18 cellular contexts compared by ENCODE assay signal in genomic region chr5:160029004-160029403, GRCh38. TPM values are rescaled to one million over a fixed set of nuclear protein-coding genes. Genes with fewer than 3 reads are reported as not detected.
A peak's percentile ranks its signal among the peaks of the same experiment; 100 is the strongest.
DNase-seq lines count a peak whose midpoint lies in the region; ATAC-seq and TF ChIP-seq lines count a peak whose summit lies in the region.
"Had no signal": no experiment of that assay in that cellular context is flagged by ENCODE, and none has a peak within 500 bp of the region (broad histone marks: within the 10 kb centered on the region; RNA-seq: fewer than 3 reads in every experiment).

No MANE protein-coding gene starts in this region.

- H3K27ac ChIP-seq in IMR-90 (ENCODE audit: insufficient read depth, low read length) (0 out of 2 replicates have a peak overlapping the region, but pooled peaks have one; percentile 1), mesenchymal stem cell (ENCODE audit: low read length, poor library complexity, severe bottlenecking) (no peak overlapping the region), ovary (no peak overlapping the region)
- H3K27ac ChIP-seq: C4-2B, KMS-11 had no signal

- H3K4me3 Mint-ChIP-seq in chondrocyte (ENCODE audit: unreplicated experiment), result no peak overlapping the region
- H3K4me3 Mint-ChIP-seq: CD4-positive, alpha-beta T cell had no signal

- H3K79me1 ChIP-seq in IMR-90 (ENCODE audit: low read depth in 1 of 2, low read length in 2 of 2) (peaks cover 19 to 41% of the 10 kb centered on the region in 2 experiments), mesenchymal stem cell (replicated peaks; ENCODE audit: low read length, poor library complexity, severe bottlenecking) (peaks cover 26% of the 10 kb centered on the region)

- TF ChIP-seq POLR2A in IMR-90 (IDR thresholded peaks at IDR 0.05; ENCODE audit: low read depth, low read length) (no peak), ovary (IDR thresholded peaks at IDR 0.05) (no peak), lower leg skin (IDR thresholded peaks at IDR 0.05) (no peak)

- H2BK120ac ChIP-seq in IMR-90 (ENCODE audit: low read depth, low read length) (no peak overlapping the region), mesenchymal stem cell (ENCODE audit: low read depth, low read length) (no peak overlapping the region)

- H2BK15ac ChIP-seq in IMR-90 (ENCODE audit: low read depth, low read length) (no peak overlapping the region; the same call in 2 of the 3 replicates), mesenchymal stem cell (ENCODE audit: low read depth, poor library complexity, severe bottlenecking) (no peak overlapping the region)

- H2AFZ ChIP-seq in IMR-90 (replicated peaks; ENCODE audit: low read length, poor library complexity) (no peak overlapping the region), mesenchymal stem cell (ENCODE audit: low read depth, low read length) (no peak overlapping the region)

- no peak overlapping the region for H3K14ac ChIP-seq in IMR-90 (replicated peaks; ENCODE audit: low read depth, low read length)
- H3K14ac ChIP-seq in mesenchymal stem cell (ENCODE audit: low read length in 2 of 2), result no peak overlapping the region

- H3K36me3 ChIP-seq in IMR-90 (ENCODE audit: control insufficient read depth, insufficient read depth, low read length) (peaks cover 11% of the 10 kb centered on the region), mesenchymal stem cell (ENCODE audit: control insufficient read depth in 1 of 2, insufficient read depth in 2 of 2, low read depth in 1 of 2, low read length in 2 of 2) (peaks cover 8 to 50% of the 10 kb centered on the region in 2 experiments), ovary (no peaks in the 10 kb centered on the region)

- H3K27ac Mint-ChIP-seq in chondrocyte (ENCODE audit: unreplicated experiment), result peak overlapping the region; percentile 63
- H3K27ac Mint-ChIP-seq: CD4-positive, alpha-beta T cell had no signal

- no CpG with 5 or more reads among the region's 1 CpG for WGBS in IMR-90 (ENCODE audit: extremely low coverage in 2 of 2, insufficient read length in 1 of 2), 2 experiments
- WGBS in mesenchymal stem cell, result no CpG with 5 or more reads among the region's 1 CpG
- WGBS in ovary, 3 donors, result 96 to 97% (median 96%) methylated on average over 1 of the region's 1 CpG
- WGBS in lower leg skin, 2 donors, result 92 to 95% methylated on average over 1 of the region's 1 CpG

- no TSS peak for BruUV-seq in IMR-90 (replicated peaks; lab: Mats Ljungman, UMichigan)

- H2BK12ac ChIP-seq in mesenchymal stem cell (ENCODE audit: low read length in 2 of 2), result no peak overlapping the region

- H4K5ac ChIP-seq in IMR-90 (ENCODE audit: low read depth, low read length), result no peak overlapping the region

- H3K9me1 ChIP-seq in IMR-90 (ENCODE audit: insufficient read depth, low read length), result no peaks in the 10 kb centered on the region; the same call in 1 of the 2 replicates

- in situ Hi-C loops in IMR-90 (cut with MboI; ENCODE audit: low sequenced_read_pairs), result no loop called here

- no peak overlapping the region for H3K56ac ChIP-seq in IMR-90 (ENCODE audit: extremely low read depth, insufficient read depth, low read length)

- dilution Hi-C loops in IMR-90 (cut with HindIII; ENCODE audit: low sequenced_read_pairs, unreplicated experiment), result no loop called here

- DNase-seq in EH (ENCODE audit: low read depth) (peak; percentile 30), IMR-90 (peak; percentile 53), chondrocyte (ENCODE audit: low spot score) (no peak), mesenchymal stem cell (peak; percentile 30), ovary (no peak), LoVo (ENCODE audit: low spot score) (no peak), lower leg skin (ENCODE audit: low spot score in 2 of 2) (no peak)
- DNase-seq: ACHN; AML-193; CD4-positive, alpha-beta T cell; DMS153; DMS79; GOT3; H7 had no signal

- H3K36me3 Mint-ChIP-seq in chondrocyte (ENCODE audit: low read depth), result peaks cover 12% of the 10 kb centered on the region

- no peak overlapping the region for H3K18ac ChIP-seq in IMR-90 (ENCODE audit: low read depth, low read length)
- H3K18ac ChIP-seq in mesenchymal stem cell (ENCODE audit: low read depth in 1 of 2, low read length in 2 of 2), result no peak overlapping the region

- H3K4me3 ChIP-seq in IMR-90 (ENCODE audit: insufficient read depth, low read depth, low read length) (no peak overlapping the region), mesenchymal stem cell (ENCODE audit: insufficient read depth in 1 of 2, low read depth in 1 of 2, low read length in 2 of 2) (no peak overlapping the region), ovary (no peak overlapping the region), lower leg skin (ENCODE audit: low read depth, poor library complexity, severe bottlenecking) (no peak overlapping the region)
- H3K4me3 ChIP-seq: GM12878 had no signal

- no peak for TF ChIP-seq CTCF in IMR-90 (conservative IDR thresholded peaks at IDR 0.05; ENCODE audit: low read depth, low read length)
- no peak for TF ChIP-seq CTCF in chondrocyte (IDR thresholded peaks at IDR 0.05)
- TF ChIP-seq CTCF in ovary (IDR thresholded peaks at IDR 0.05), result no peak
- TF ChIP-seq CTCF in lower leg skin (IDR thresholded peaks at IDR 0.05), result no peak

- H3K9me3 Mint-ChIP-seq in chondrocyte (ENCODE audit: low read depth), result no peaks in the 10 kb centered on the region
- H3K9me3 Mint-ChIP-seq: CD4-positive, alpha-beta T cell had no signal

- intact Hi-C loops in IMR-90 (cut with micrococcal nuclease) (no loop called here), ovary (cut with DNase I) (loop anchor here in 2 of 4 donors (10.0 kb wide), 2 partner anchors 166 to 176 kb away; no protein-coding TSS in a partner anchor), lower leg skin (cut with DNase I; ENCODE audit: low total_unique reads) (no loop called here)

- H4K8ac ChIP-seq in IMR-90 (ENCODE audit: low read depth in 2 of 2, low read length in 2 of 2) (peak overlapping the region in 1 of 2 experiments; percentile 0; a peak in 1 of 4 replicates), mesenchymal stem cell (ENCODE audit: low read length) (no peak overlapping the region)

- no peak overlapping the region for H3K23ac ChIP-seq in IMR-90 (ENCODE audit: low read depth, low read length)
- H3K23ac ChIP-seq in mesenchymal stem cell (ENCODE audit: low read length in 2 of 2), result no peak overlapping the region

- no peak overlapping the region for H3K4ac ChIP-seq in IMR-90 (ENCODE audit: low read depth, low read length)
- no peak overlapping the region for H3K4ac ChIP-seq in mesenchymal stem cell (ENCODE audit: low read depth in 1 of 2, low read length in 2 of 2)

- H2BK20ac ChIP-seq in IMR-90 (ENCODE audit: low read depth, low read length), result no peak overlapping the region

- H3K4me2 ChIP-seq in IMR-90 (ENCODE audit: low read depth, low read length) (peak overlapping the region; percentile 36; the same call in 1 of the 2 replicates), mesenchymal stem cell (ENCODE audit: low read length, poor library complexity, severe bottlenecking) (no peak overlapping the region)
- H3K4me2 ChIP-seq: KMS-11 had no signal

- POLR2A ChIA-PET in IMR-90 (lab: Charles Lee; ENCODE audit: unreplicated experiment), result no interaction called here

- ATAC-seq in IMR-90 (ENCODE audit: low read depth), result peak; percentile 86
- ATAC-seq: GM12878, HCT116 had no signal

- H2AK5ac ChIP-seq in IMR-90 (ENCODE audit: low read depth, low read length) (0 out of 2 replicates have a peak overlapping the region, but pooled peaks have one; percentile 45), mesenchymal stem cell (ENCODE audit: low read length, severe bottlenecking) (no peak overlapping the region)

- H3K27me3 Mint-ChIP-seq in chondrocyte (ENCODE audit: low read depth), result no peaks in the 10 kb centered on the region
- H3K27me3 Mint-ChIP-seq: CD4-positive, alpha-beta T cell had no signal

- H3K4me1 ChIP-seq in IMR-90 (ENCODE audit: control insufficient read depth, insufficient read depth, low read length), result peaks cover 12% of the 10 kb centered on the region
- H3K4me1 ChIP-seq in mesenchymal stem cell (ENCODE audit: control insufficient read depth, insufficient read depth, low read depth, low read length), result no peaks in the 10 kb centered on the region
- peaks cover 4% of the 10 kb centered on the region for H3K4me1 ChIP-seq in ovary (ENCODE audit: insufficient read depth)

- TF ChIP-seq RAD21 in IMR-90 (IDR thresholded peaks at IDR 0.05; ENCODE audit: low read length), result no peak

- H4K20me1 ChIP-seq in IMR-90 (ENCODE audit: insufficient read depth, low read length), result no peaks in the 10 kb centered on the region; the same call in 1 of the 2 replicates

- H2AK9ac ChIP-seq in IMR-90 (replicated peaks; ENCODE audit: low read depth, low read length, poor library complexity), result no peak overlapping the region

- CTCF ChIA-PET in IMR-90 (lab: Yijun Ruan, JAX), result no interaction called here

- H3K9ac ChIP-seq in IMR-90 (ENCODE audit: low read depth, low read length) (no peak overlapping the region), mesenchymal stem cell (ENCODE audit: low read length) (no peak overlapping the region)
- H3K9ac ChIP-seq: KMS-11 had no signal

- H3K4me1 Mint-ChIP-seq in chondrocyte (ENCODE audit: low read depth), result peaks cover 23% of the 10 kb centered on the region

- TF ChIP-seq EP300 in ovary (IDR thresholded peaks at IDR 0.05), result no peak

- H4K91ac ChIP-seq in IMR-90 (ENCODE audit: insufficient read depth, low read depth, low read length), result no peak overlapping the region
- H4K91ac ChIP-seq in mesenchymal stem cell (ENCODE audit: low read length), result no peak overlapping the region

- H3K9me3 ChIP-seq in IMR-90 (ENCODE audit: control insufficient read depth, insufficient read depth, low read length), result no peaks in the 10 kb centered on the region
- no peaks in the 10 kb centered on the region for H3K9me3 ChIP-seq in mesenchymal stem cell (ENCODE audit: control insufficient read depth, low read length)
- no peaks in the 10 kb centered on the region for H3K9me3 ChIP-seq in ovary

- peak overlapping the region; percentile 15 for H2BK5ac ChIP-seq in IMR-90 (ENCODE audit: low read depth, low read length, poor library complexity, severe bottlenecking)
- H2BK5ac ChIP-seq in mesenchymal stem cell (ENCODE audit: low read depth, low read length, poor library complexity, severe bottlenecking), result no peak overlapping the region

- H3K27me3 ChIP-seq in IMR-90 (ENCODE audit: control insufficient read depth, insufficient read depth, low read length) (no peaks in the 10 kb centered on the region), mesenchymal stem cell (ENCODE audit: control insufficient read depth in 1 of 2, insufficient read depth in 1 of 2, low read length in 2 of 2) (no peaks in the 10 kb centered on the region), ovary (no peaks in the 10 kb centered on the region)

TF ChIP-seq in IMR-90, 13 proteins besides CTCF, POLR2A, EP300 and RAD21 (continues in another document):
- no peak for TF ChIP-seq CHD1 (IDR thresholded peaks at IDR 0.05; ENCODE audit: low read depth, low read length)
- no peak for TF ChIP-seq FOS (IDR thresholded peaks at IDR 0.05; ENCODE audit: low read depth, low read length)

RNA-seq across cellular contexts. Expression of gene TTC1, which starts 20.1 kb away (rescaled TPM):
- 23.1 and 46.9 TPM in 2 replicates for total RNA-seq in IMR-90 (2012; rRNA removed)
- polyA plus RNA-seq in IMR-90 (2012; rRNA removed), result 36.0 and 41.1 TPM in 2 replicates
- 6.2 and 23.5 TPM in 2 replicates for polyA plus RNA-seq in IMR-90 (2012; cell fraction: cytosol; rRNA removed)
- polyA plus RNA-seq in IMR-90 (2012; cell fraction: nucleus; rRNA removed; ENCODE audit: low replicate concordance), result 2.0 and 11.3 TPM in 2 replicates
- 41.1 to 47.8 TPM (median 42.0 TPM) in 3 replicates for total RNA-seq in chondrocyte
- 73.4 TPM for polyA plus RNA-seq in mesenchymal stem cell (2013, experiment 1 of 2)
- 76.3 TPM for polyA plus RNA-seq in mesenchymal stem cell (2013, experiment 2 of 2)
- 10 to 100 TPM; 21.9 to 41.9 (median 37.2) TPM for total RNA-seq in ovary
- polyA plus RNA-seq in ovary, result 10 to 100 TPM; 33.3 to 99.5 TPM
- total RNA-seq in lower leg skin, result 10 to 100 TPM; 28.5 to 39.3 (median 36.2) TPM

Comparison
In these comparisons a context has a peak if more than half of its experiments do, and no peak if none do; other contexts are left out.
1. DNase-seq: peak in EH (single experiment), IMR-90 (single experiment) and mesenchymal stem cell (single experiment); none in chondrocyte (single experiment), ovary (0 of 5), LoVo (single experiment) and lower leg skin (0 of 2).